Comparison of ENCODE assay signal across 8 cellular contexts in the genomic region with DNA sequence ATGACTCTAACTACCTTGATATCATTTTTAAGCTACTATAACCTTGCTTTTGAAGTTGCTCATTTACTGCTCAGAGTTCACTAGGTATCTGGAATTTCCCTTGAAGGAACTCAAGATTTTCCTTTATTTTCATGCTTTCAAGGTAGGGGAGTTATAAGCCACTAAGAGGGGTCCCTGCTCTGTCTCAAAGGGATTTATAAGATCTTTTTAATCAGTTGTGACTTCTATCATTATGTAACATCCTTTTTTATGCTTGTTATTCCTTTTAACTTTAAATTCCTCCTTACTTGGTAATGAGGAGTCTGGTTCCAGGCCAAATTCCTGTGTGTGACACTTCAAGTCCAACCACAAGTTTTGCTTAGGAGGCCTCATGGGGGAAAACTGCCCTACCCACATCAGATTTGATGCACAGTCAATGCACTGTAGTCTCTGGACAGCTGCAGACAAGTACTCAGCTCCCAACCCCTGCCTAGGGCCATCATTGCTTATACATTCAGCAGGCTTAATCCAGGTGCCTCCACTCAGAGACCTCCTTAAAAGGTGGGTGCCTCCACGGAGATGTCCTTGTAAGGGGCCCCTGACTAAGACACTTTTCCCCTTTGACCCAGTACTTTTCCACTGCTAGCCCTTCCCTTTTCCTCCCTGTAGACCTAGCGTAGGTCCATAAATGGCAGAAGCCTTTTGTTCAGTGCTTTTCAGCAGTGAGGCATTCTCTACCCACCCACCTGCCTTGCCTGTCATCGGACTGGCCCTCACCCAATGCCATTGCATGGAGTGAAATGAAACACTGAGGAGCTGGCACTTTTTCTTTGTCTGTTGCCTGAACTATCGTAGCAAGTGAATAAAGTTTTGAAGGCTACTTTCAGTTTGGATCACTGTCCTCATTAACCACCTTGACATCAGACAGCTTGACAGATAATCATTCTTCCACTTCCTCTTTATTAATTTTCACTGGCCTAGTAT. TPM values are rescaled to one million over a fixed set of nuclear protein-coding genes. Genes with fewer than 3 reads are reported as not detected.
DNase-seq lines count a peak whose midpoint lies in the region; ATAC-seq lines count a peak whose summit lies in the region.

No MANE protein-coding gene starts in this region.

- DNase-seq in adipocyte (ENCODE audit: low read depth) (peak; percentile 78), renal cortical epithelial cell (ENCODE audit: low read depth) (peak; percentile 87), NCI-H524 (lab: John Stamatoyannopoulos, UW) (no peak), D341Med (ENCODE audit: low spot score) (no peak), HuH-7 (ENCODE audit: low spot score) (no peak)
- DNase-seq in activated naive CD4-positive, alpha-beta T cell treated with Interleukin-2 at 50 U/mL for 16 hours: no peak

- H3K9me3 ChIP-seq in adipocyte (ENCODE audit: control insufficient read depth, low read length): no peaks in the 10 kb centered on the region

- no peaks in the 10 kb centered on the region for H3K36me3 ChIP-seq in adipocyte (ENCODE audit: control insufficient read depth, insufficient read depth, low read length, severe bottlenecking)

- H3K27me3 ChIP-seq in adipocyte (replicated peaks; ENCODE audit: control insufficient read depth, insufficient read depth, low read length): no peaks in the 10 kb centered on the region

- no peak overlapping the region for H3K4me3 ChIP-seq in adipocyte (ENCODE audit: low read length)

- no peak overlapping the region for H3K9ac ChIP-seq in adipocyte (ENCODE audit: low read length)

- H3K4me1 ChIP-seq in adipocyte (ENCODE audit: control insufficient read depth, insufficient read depth, low read length): peaks cover 11% of the 10 kb centered on the region

- peak; percentile 80 for ATAC-seq in GM19025 (IDR thresholded peaks at IDR 0.05; ENCODE audit: low read depth, unreplicated experiment)
- ATAC-seq in HG02973 (IDR thresholded peaks at IDR 0.05; ENCODE audit: unreplicated experiment): peak; percentile 82

RNA-seq across cellular contexts. Expression of a gene that starts 23.9 kb away (rescaled TPM):
- 2.7 and 11.3 TPM in 2 replicates for total RNA-seq in renal cortical epithelial cell

Comparison
In these comparisons a context has a peak if more than half of its experiments do, and no peak if none do; other contexts are left out.
1. DNase-seq: peak in adipocyte (single experiment) and renal cortical epithelial cell (single experiment); none in activated naive CD4-positive, alpha-beta T cell treated with Interleukin-2 at 50 U/mL for 16 hours (single experiment), NCI-H524 (0 of 2), D341Med (single experiment) and HuH-7 (single experiment).